ENCODE assay signal across 26 cellular contexts in the genomic region with DNA sequence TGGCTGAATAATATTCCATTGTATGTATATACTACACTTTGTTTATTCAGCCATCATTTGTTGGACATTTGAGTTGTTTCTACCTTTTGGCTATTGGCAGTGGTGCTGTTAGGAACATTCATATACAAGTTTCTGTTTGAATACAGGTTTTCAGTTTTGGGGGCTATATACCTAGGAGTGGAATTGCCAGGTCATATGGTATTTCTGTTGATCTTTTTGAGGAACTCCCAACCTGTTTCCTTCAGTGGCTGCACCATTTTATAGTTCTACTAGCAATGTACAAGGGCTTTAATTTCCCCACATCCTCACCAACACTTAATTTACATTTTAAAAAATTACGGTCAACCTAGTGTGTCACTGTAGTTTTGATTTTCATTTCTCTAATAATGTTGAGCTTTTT.
"Had no signal": no experiment of that assay in that cellular context is flagged by ENCODE, and none has a peak within 500 bp of the region (broad histone marks: within the 10 kb centered on the region; RNA-seq: fewer than 3 reads in every experiment).

No MANE protein-coding gene starts in this region.

- DNase-seq: activated CD4-positive, alpha-beta T cell treated with anti-CD3 and anti-CD28 coated beads for 4 hours; activated CD4-positive, alpha-beta T cell treated with anti-CD3 and anti-CD28 coated beads, Interleukin-2, amount 50 U/mL, for 48 hours; activated CD8-positive, alpha-beta memory T cell treated with anti-CD3 and anti-CD28 coated beads for 24 hours; activated effector memory CD4-positive, alpha-beta T cell treated with anti-CD3 and anti-CD28 coated beads, Interleukin-2, amount 50 U/mL, for 16 hours; activated naive CD4-positive, alpha-beta T cell treated with anti-CD3 and anti-CD28 coated beads, Interleukin-2, amount 10 ng/mL, durations not matched to agents 7 days and 5 days; amniotic stem cell; endodermal cell; islet precursor cell; left ventricle myocardium inferior; ovary; right lobe of liver; stimulated activated CD4-positive, alpha-beta T cell treated with anti-CD3 and anti-CD28 coated beads, Interleukin-12 subunit alpha, Interleukin-12 subunit beta, amount 100 ng/mL, for 4 hours; stimulated activated CD4-positive, alpha-beta T cell treated with anti-CD3 and anti-CD28 coated beads, Interleukin-4, amount 100 ng/mL, for 1 hour; uterus had no signal

- H3K27me3 Mint-ChIP-seq: activated naive CD4-positive, alpha-beta T cell treated with anti-CD3 and anti-CD28 coated beads, Interleukin-2, amount 10 ng/mL, durations not matched to agents 7 days and 5 days; central memory CD8-positive, alpha-beta T cell; dendritic cell treated with granulocyte-macrophage colony-stimulating factor and Interleukin-4, amounts not matched to agents 40 ng/mL and 50 ng/mL, for 4 days; progenitor cell of endocrine pancreas; stimulated activated naive CD8-positive, alpha-beta T cell treated with anti-CD3 and anti-CD28 coated beads, Interleukin-15, Interleukin-2, amounts not matched to agents 100 ng/mL and 50 ng/mL, for 24 hours; type B pancreatic cell had no signal

- H3K27ac Mint-ChIP-seq: activated naive CD4-positive, alpha-beta T cell treated with anti-CD3 and anti-CD28 coated beads, Interleukin-2, amount 10 ng/mL, durations not matched to agents 7 days and 5 days; dendritic cell treated with granulocyte-macrophage colony-stimulating factor and Interleukin-4, amounts not matched to agents 40 ng/mL and 50 ng/mL, for 4 days; endodermal cell; progenitor cell of endocrine pancreas; stimulated activated naive CD8-positive, alpha-beta T cell treated with anti-CD3 and anti-CD28 coated beads, Interleukin-15, Interleukin-2, amounts not matched to agents 100 ng/mL and 50 ng/mL, for 24 hours; T-helper 2 cell treated with Interferon-gamma antibody and Interleukin-4, amounts not matched to agents 5 μg/mL and 100 μg/mL, for 36 hours had no signal

- ATAC-seq: esophagus mucosa, foreskin keratinocyte, right lobe of liver had no signal

- H3K4me1 Mint-ChIP-seq: activated naive CD4-positive, alpha-beta T cell treated with anti-CD3 and anti-CD28 coated beads, Interleukin-2, amount 10 ng/mL, durations not matched to agents 7 days and 5 days had no signal

- H3K4me1 ChIP-seq: right lobe of liver had no signal

- H3K4me3 ChIP-seq: breast epithelium, left ventricle myocardium inferior, lung, ovary, right lobe of liver, uterus had no signal

- H3K27ac ChIP-seq: breast epithelium, ovary, right lobe of liver, uterus, VCaP had no signal

- H3K36me3 ChIP-seq: breast epithelium, neutrophil, ovary, right lobe of liver, uterus had no signal

- H3K27me3 ChIP-seq: breast epithelium, foreskin keratinocyte, neutrophil, ovary, right lobe of liver, uterus had no signal

- H3K4me3 Mint-ChIP-seq: activated naive CD4-positive, alpha-beta T cell treated with anti-CD3 and anti-CD28 coated beads, Interleukin-2, amount 10 ng/mL, durations not matched to agents 7 days and 5 days; central memory CD8-positive, alpha-beta T cell; dendritic cell treated with granulocyte-macrophage colony-stimulating factor and Interleukin-4, amounts not matched to agents 40 ng/mL and 50 ng/mL, for 4 days; endodermal cell; stimulated activated naive CD8-positive, alpha-beta T cell treated with anti-CD3 and anti-CD28 coated beads, Interleukin-15, Interleukin-2, amounts not matched to agents 100 ng/mL and 50 ng/mL, for 24 hours; T-helper 2 cell treated with Interferon-gamma antibody and Interleukin-4, amounts not matched to agents 5 μg/mL and 100 μg/mL, for 36 hours; type B pancreatic cell had no signal

- H3K9me3 ChIP-seq: breast epithelium, left ventricle myocardium inferior, neutrophil, ovary, right lobe of liver, uterus had no signal

- H3K9me3 Mint-ChIP-seq: central memory CD8-positive, alpha-beta T cell; dendritic cell treated with granulocyte-macrophage colony-stimulating factor and Interleukin-4, amounts not matched to agents 40 ng/mL and 50 ng/mL, for 4 days; endodermal cell had no signal
